ENCODE assay signal across 1 cellular context in genomic region chr5:34915139-34915855, GRCh38.
TF ChIP-seq lines count a peak whose summit lies in the region.

Gene BRIX1 (plus strand): TSS chr5:34915711. CDS start chr5:34915739, 28 bp downstream.
Gene RAD1 (minus strand): TSS chr5:34915504. CDS start chr5:34914892, 612 bp downstream.

TF ChIP-seq in HepG2, 621 proteins besides CTCF, POLR2A, EP300 and RAD21 (continued from another document and continues in another):
- peak; percentile 83; the same call in 1 of the 2 replicates for TF ChIP-seq ZNF776 (CRISPR knock-in tag; IDR thresholded peaks at IDR 0.05)
- no peak for TF ChIP-seq CEBPZ (IDR thresholded peaks at IDR 0.05; ENCODE audit: low read length)
- TF ChIP-seq MIXL1 (CRISPR knock-in tag; IDR thresholded peaks at IDR 0.05) = peak; percentile 70; the same call in 1 of the 2 replicates
- 0 out of 2 replicates have a peak, but pooled peaks have one; percentile 32 for TF ChIP-seq JUN (CRISPR knock-in tag; IDR thresholded peaks at IDR 0.05)
- no peak; the same call in 1 of the 2 replicates for TF ChIP-seq ZNF773 (CRISPR knock-in tag; IDR thresholded peaks at IDR 0.05; ENCODE audit: borderline replicate concordance)
- TF ChIP-seq YY1 (IDR thresholded peaks at IDR 0.05; ENCODE audit: insufficient read depth, insufficient replicate concordance, low read depth, low read length) = peak; percentile 98
- peak; percentile 97; the same call in 1 of the 2 replicates for TF ChIP-seq CBX5 (CRISPR knock-in tag; IDR thresholded peaks at IDR 0.05; ENCODE audit: borderline replicate concordance)
- TF ChIP-seq ZBTB49 (CRISPR knock-in tag; IDR thresholded peaks at IDR 0.05; ENCODE audit: borderline replicate concordance) = no peak
- TF ChIP-seq FOXP4 (CRISPR knock-in tag; IDR thresholded peaks at IDR 0.05) = no peak
- peak; percentile 62; the same call in 1 of the 2 replicates for TF ChIP-seq CSRNP1 (CRISPR knock-in tag; IDR thresholded peaks at IDR 0.05)
- TF ChIP-seq NR2F1 (CRISPR knock-in tag; IDR thresholded peaks at IDR 0.05) = 0 out of 4 replicates have a peak, but pooled peaks of 1 of the 2 experiments have one; percentile 10
- 0 out of 2 replicates have a peak, but pooled peaks have one; percentile 64 for TF ChIP-seq ZFP82 (CRISPR knock-in tag; IDR thresholded peaks at IDR 0.05; ENCODE audit: borderline replicate concordance)
- TF ChIP-seq MAX (IDR thresholded peaks at IDR 0.05) = peak; percentile 85
- TF ChIP-seq ZC3H4 (CRISPR knock-in tag; IDR thresholded peaks at IDR 0.05; ENCODE audit: borderline replicate concordance) = 0 out of 2 replicates have a peak, but pooled peaks have one; percentile 21
- TF ChIP-seq SNAPC5 (CRISPR knock-in tag; IDR thresholded peaks at IDR 0.05; ENCODE audit: borderline replicate concordance) = no peak
- no peak for TF ChIP-seq HMG20B (CRISPR knock-in tag; conservative IDR thresholded peaks at IDR 0.05)
- no peak for TF ChIP-seq CC2D1A (CRISPR knock-in tag; IDR thresholded peaks at IDR 0.05)
- TF ChIP-seq SMARCE1 (IDR thresholded peaks at IDR 0.05; ENCODE audit: borderline replicate concordance) = no peak
- no peak for TF ChIP-seq TIGD3 (CRISPR knock-in tag; IDR thresholded peaks at IDR 0.05; ENCODE audit: borderline replicate concordance)
- TF ChIP-seq DZIP1 (CRISPR knock-in tag; IDR thresholded peaks at IDR 0.05) = no peak
- TF ChIP-seq GMEB2 (CRISPR knock-in tag; IDR thresholded peaks at IDR 0.05; ENCODE audit: low read depth) = peak; percentile 55; the same call in 1 of the 2 replicates
- TF ChIP-seq SNAI1 (CRISPR knock-in tag; IDR thresholded peaks at IDR 0.05; ENCODE audit: borderline replicate concordance) = peak; percentile 64; the same call in 1 of the 2 replicates
- TF ChIP-seq ZNF280D (CRISPR knock-in tag; IDR thresholded peaks at IDR 0.05) = peak; percentile 75; the same call in 1 of the 2 replicates
- no peak for TF ChIP-seq ZNF777 (CRISPR knock-in tag; IDR thresholded peaks at IDR 0.05)
- no peak for TF ChIP-seq HMGA1 (CRISPR knock-in tag; conservative IDR thresholded peaks at IDR 0.05)
- TF ChIP-seq ZNF670 (CRISPR knock-in tag; IDR thresholded peaks at IDR 0.05; ENCODE audit: borderline replicate concordance) = peak; percentile 92; the same call in 1 of the 2 replicates
- peak; percentile 61 for TF ChIP-seq TAF15 (IDR thresholded peaks at IDR 0.05; ENCODE audit: low read depth, low read length, poor library complexity, severe bottlenecking)
- peak; percentile 68 for TF ChIP-seq SP4 (CRISPR knock-in tag; IDR thresholded peaks at IDR 0.05)
- TF ChIP-seq ZNF674 (CRISPR knock-in tag; IDR thresholded peaks at IDR 0.05; ENCODE audit: low read depth) = no peak
- TF ChIP-seq XBP1 (CRISPR knock-in tag; IDR thresholded peaks at IDR 0.05) = no peak
- TF ChIP-seq ZXDC (CRISPR knock-in tag; IDR thresholded peaks at IDR 0.05) = peak; percentile 85; the same call in 1 of the 2 replicates
